9 cellular contexts compared by ENCODE assay signal in genomic region chr17:34146440-34147043, GRCh38.
DNase-seq lines count a peak whose midpoint lies in the region; TF ChIP-seq lines count a peak whose summit lies in the region.
"Had no signal": no experiment of that assay in that cellular context is flagged by ENCODE, and none has a peak within 500 bp of the region (broad histone marks: within the 10 kb centered on the region; RNA-seq: fewer than 3 reads in every experiment).

No MANE protein-coding gene starts in this region.

- TF ChIP-seq EP300 in ovary (IDR thresholded peaks at IDR 0.05), result no peak

- H3K27ac ChIP-seq in neural progenitor cell, result no peak overlapping the region
- H3K27ac ChIP-seq in ascending aorta, result no peak overlapping the region
- H3K27ac ChIP-seq in ovary, result no peak overlapping the region

- H3K79me2 ChIP-seq in neural progenitor cell (ENCODE audit: low read depth), result no peaks in the 10 kb centered on the region

- H3K4me3 ChIP-seq in GM12865 (ENCODE audit: low read depth, low read length), result no peak overlapping the region
- no peak overlapping the region for H3K4me3 ChIP-seq in NB4 (ENCODE audit: low read depth, low read length)
- H3K4me3 ChIP-seq in neural progenitor cell, result no peak overlapping the region
- H3K4me3 ChIP-seq in ascending aorta, result no peak overlapping the region
- H3K4me3 ChIP-seq in ovary, result no peak overlapping the region

- H3K4me2 ChIP-seq in neural progenitor cell, result no peak overlapping the region

- H4K20me1 ChIP-seq in neural progenitor cell (ENCODE audit: low read depth), result no peaks in the 10 kb centered on the region

- H3K36me3 Mint-ChIP-seq in neural progenitor cell, result no peaks in the 10 kb centered on the region
- H3K36me3 Mint-ChIP-seq: natural killer cell treated with Interleukin-12 subunit alpha and Interleukin-12 subunit beta and Interleukin-15 and Interleukin-18, amount 100 ng/mL, for 72 hours had no signal

- H3K9me3 Mint-ChIP-seq in neural progenitor cell, result peaks cover 2% of the 10 kb centered on the region
- H3K9me3 Mint-ChIP-seq: natural killer cell treated with Interleukin-12 subunit alpha and Interleukin-12 subunit beta and Interleukin-15 and Interleukin-18, amount 100 ng/mL, for 72 hours had no signal

- intact Hi-C loops in ascending aorta (cut with DNase I) (no loop called here), ovary (cut with DNase I) (no loop called here)

- H3K27me3 Mint-ChIP-seq in neural progenitor cell (ENCODE audit: insufficient read depth, low read depth), result peaks cover 5% of the 10 kb centered on the region

- H3K9me3 ChIP-seq in neural progenitor cell (ENCODE audit: low read depth) (no peaks in the 10 kb centered on the region), ascending aorta (no peaks in the 10 kb centered on the region), ovary (no peaks in the 10 kb centered on the region)

- H3K4me1 ChIP-seq in neural progenitor cell, result no peaks in the 10 kb centered on the region
- H3K4me1 ChIP-seq in ascending aorta, result no peaks in the 10 kb centered on the region
- H3K4me1 ChIP-seq in ovary (ENCODE audit: insufficient read depth), result no peaks in the 10 kb centered on the region

- DNase-seq in GM12865 (ENCODE audit: low read depth) (peak; percentile 67), NB4 (ENCODE audit: low read depth) (peak; percentile 49), ecto neural progenitor cell (ENCODE audit: low spot score) (peak; percentile 83), neural progenitor cell (ENCODE audit: low spot score) (peak; percentile 77), ascending aorta (ENCODE audit: low spot score in 2 of 2) (no peak), ovary (no peak), EL (no peak)
- peak; percentile 13 for DNase-seq in activated CD4-positive, alpha-beta T cell treated with anti-CD3 and anti-CD28 coated beads for 1 hour

- no peak overlapping the region for H2AFZ ChIP-seq in neural progenitor cell (replicated peaks)

- peaks cover 5% of the 10 kb centered on the region for H3K4me1 Mint-ChIP-seq in neural progenitor cell

- H3K4me3 Mint-ChIP-seq in neural progenitor cell, result no peak overlapping the region
- H3K4me3 Mint-ChIP-seq: natural killer cell treated with Interleukin-12 subunit alpha and Interleukin-12 subunit beta and Interleukin-15 and Interleukin-18, amount 100 ng/mL, for 72 hours had no signal

- no peaks in the 10 kb centered on the region for H3F3A ChIP-seq in neural progenitor cell (ENCODE audit: low read depth)

- H3K27me3 ChIP-seq in neural progenitor cell, result no peaks in the 10 kb centered on the region
- no peaks in the 10 kb centered on the region for H3K27me3 ChIP-seq in ascending aorta
- no peaks in the 10 kb centered on the region for H3K27me3 ChIP-seq in ovary

- TF ChIP-seq POLR2A in NB4 (IDR thresholded peaks at IDR 0.05; ENCODE audit: extremely low read depth, insufficient read length), result no peak
- no peak for TF ChIP-seq POLR2A in ovary (IDR thresholded peaks at IDR 0.05)

- no peaks in the 10 kb centered on the region for H3K36me3 ChIP-seq in neural progenitor cell
- H3K36me3 ChIP-seq in ascending aorta, result no peaks in the 10 kb centered on the region
- H3K36me3 ChIP-seq in ovary, result no peaks in the 10 kb centered on the region

- TF ChIP-seq CTCF in GM12865 (IDR thresholded peaks at IDR 0.05; ENCODE audit: insufficient read depth, low read depth, low read length, missing control alignments) (peak; percentile 88), NB4 (IDR thresholded peaks at IDR 0.05; ENCODE audit: low read depth, low read length) (peak; percentile 72), neural progenitor cell (IDR thresholded peaks at IDR 0.05) (peak; percentile 81), ascending aorta (IDR thresholded peaks at IDR 0.05) (no peak), ovary (IDR thresholded peaks at IDR 0.05) (no peak)

- WGBS in ovary, 3 donors, result 30 to 42% (median 30%) methylated on average over 5 of the region's 5 CpGs

- no peak overlapping the region for H3K27ac Mint-ChIP-seq in neural progenitor cell
- H3K27ac Mint-ChIP-seq: natural killer cell treated with Interleukin-12 subunit alpha and Interleukin-12 subunit beta and Interleukin-15 and Interleukin-18, amount 100 ng/mL, for 72 hours had no signal

- H3K9ac ChIP-seq in neural progenitor cell, result no peak overlapping the region

Comparison
In these comparisons a context has a peak if more than half of its experiments do, and no peak if none do; other contexts are left out.
1. DNase-seq: peak in GM12865 (single experiment), NB4 (single experiment), activated CD4-positive, alpha-beta T cell treated with anti-CD3 and anti-CD28 coated beads for 1 hour (single experiment), ecto neural progenitor cell (single experiment) and neural progenitor cell (single experiment); none in ascending aorta (0 of 2), ovary (0 of 5) and EL (single experiment).
2. CTCF ChIP-seq: peak in GM12865 (single experiment), NB4 (single experiment) and neural progenitor cell (single experiment); none in ascending aorta (0 of 3) and ovary (0 of 3).